Comparison of ENCODE assay signal across 10 cellular contexts in genomic region chr1:215710340-215710971, GRCh38.
DNase-seq lines count a peak whose midpoint lies in the region; ATAC-seq and TF ChIP-seq lines count a peak whose summit lies in the region.
"Had no signal": no experiment of that assay in that cellular context is flagged by ENCODE, and none has a peak within 500 bp of the region (broad histone marks: within the 10 kb centered on the region; RNA-seq: fewer than 3 reads in every experiment).

No MANE protein-coding gene starts in this region.

- H3K27ac Mint-ChIP-seq in activated CD4-positive, alpha-beta T cell treated with anti-CD3 and anti-CD28 coated beads for 36 hours, result no peak overlapping the region
- H3K27ac Mint-ChIP-seq: dendritic cell treated with granulocyte-macrophage colony-stimulating factor and Interleukin-4, amounts not matched to agents 40 ng/mL and 50 ng/mL, for 4 days; stimulated activated naive CD8-positive, alpha-beta T cell treated with anti-CD3 and anti-CD28 coated beads, Interleukin-15, amount 100 ng/mL, for 72 hours had no signal

- TF ChIP-seq CTCF in dorsolateral prefrontal cortex (IDR thresholded peaks at IDR 0.05 in 54 of 56, conservative IDR thresholded peaks at IDR 0.05 in 2 of 56; ENCODE audit: low read depth in 1 of 56, partially characterized antibody in 56 of 56) (peak in 51 of 56 donors; percentile 15 to 59 (median 40)), psoas muscle (IDR thresholded peaks at IDR 0.05) (peak; percentile 14)

- CTCF ChIA-PET in activated CD4-positive, alpha-beta T cell treated with anti-CD3 and anti-CD28 coated beads for 36 hours (lab: Charles Lee), result interaction anchor here (0.7 kb wide), 1 partner anchor 66 kb away, joined by 3 read pairs; no protein-coding TSS in a partner anchor

- intact Hi-C loops in activated CD4-positive, alpha-beta T cell treated with anti-CD3 and anti-CD28 coated beads for 36 hours (cut with DNase I, micrococcal nuclease), result loop anchor here in 1 of 2 experiments (1.0 kb wide), 1 partner anchor 511 kb away; no protein-coding TSS in a partner anchor
- intact Hi-C loops in dorsolateral prefrontal cortex (cut with DNase I), result no loop called here
- intact Hi-C loops in psoas muscle (cut with DNase I), result no loop called here
- intact Hi-C loops in aorta (cut with DNase I), result no loop called here

- no peaks in the 10 kb centered on the region for H3K9me3 Mint-ChIP-seq in activated CD4-positive, alpha-beta T cell treated with anti-CD3 and anti-CD28 coated beads for 36 hours (ENCODE audit: low read depth)
- H3K9me3 Mint-ChIP-seq: dendritic cell treated with granulocyte-macrophage colony-stimulating factor and Interleukin-4, amounts not matched to agents 40 ng/mL and 50 ng/mL, for 4 days; stimulated activated naive CD8-positive, alpha-beta T cell treated with anti-CD3 and anti-CD28 coated beads, Interleukin-15, amount 100 ng/mL, for 72 hours had no signal

- POLR2A ChIA-PET in activated CD4-positive, alpha-beta T cell treated with anti-CD3 and anti-CD28 coated beads for 36 hours (lab: Charles Lee), result no interaction called here

- peak; percentile 49 for ATAC-seq in activated CD4-positive, alpha-beta T cell treated with anti-CD3 and anti-CD28 coated beads for 36 hours
- peak; percentile 89 for ATAC-seq in GM21619 (IDR thresholded peaks at IDR 0.05; ENCODE audit: unreplicated experiment)
- no peak for ATAC-seq in psoas muscle
- ATAC-seq in aorta (ENCODE audit: low FRiP score), result no peak
- ATAC-seq: stimulated activated naive CD8-positive, alpha-beta T cell treated with anti-CD3 and anti-CD28 coated beads, Interleukin-15, amount 100 ng/mL, for 72 hours had no signal

- no peak overlapping the region for H3K4me3 Mint-ChIP-seq in activated CD4-positive, alpha-beta T cell treated with anti-CD3 and anti-CD28 coated beads for 36 hours
- H3K4me3 Mint-ChIP-seq: dendritic cell treated with granulocyte-macrophage colony-stimulating factor and Interleukin-4, amounts not matched to agents 40 ng/mL and 50 ng/mL, for 4 days; stimulated activated naive CD8-positive, alpha-beta T cell treated with anti-CD3 and anti-CD28 coated beads, Interleukin-15, amount 100 ng/mL, for 72 hours had no signal

- 36 to 39% (median 38%) methylated on average over 7 of the region's 7 CpGs for WGBS in psoas muscle, 3 donors
- 17 to 25% methylated on average over 7 of the region's 7 CpGs for WGBS in aorta, 2 donors

- H3K4me3 ChIP-seq in dorsolateral prefrontal cortex (no peak overlapping the region), psoas muscle (no peak overlapping the region), aorta (ENCODE audit: low read length in 2 of 2) (no peak overlapping the region)

- H3K4me1 ChIP-seq in psoas muscle (no peaks in the 10 kb centered on the region), aorta (ENCODE audit: control insufficient read depth in 1 of 2, insufficient read depth in 2 of 2, low read length in 2 of 2) (no peaks in the 10 kb centered on the region)

- H3K27me3 ChIP-seq in dorsolateral prefrontal cortex (peaks cover 0 to 11% (median 0%) of the 10 kb centered on the region in 45 donors), psoas muscle (ENCODE audit: insufficient read depth in 3 of 3, low read length in 2 of 3) (no peaks in the 10 kb centered on the region), aorta (ENCODE audit: control insufficient read depth in 1 of 2, insufficient read depth in 2 of 2, low read length in 1 of 2) (no peaks in the 10 kb centered on the region)

- H3K36me3 ChIP-seq in psoas muscle (ENCODE audit: insufficient read depth in 1 of 2, low read depth in 1 of 2) (no peaks in the 10 kb centered on the region), aorta (ENCODE audit: control insufficient read depth in 1 of 2, insufficient read depth in 2 of 2, low read length in 1 of 2) (no peaks in the 10 kb centered on the region)

- H3K4me1 Mint-ChIP-seq in activated CD4-positive, alpha-beta T cell treated with anti-CD3 and anti-CD28 coated beads for 36 hours, result no peaks in the 10 kb centered on the region
- H3K4me1 Mint-ChIP-seq: stimulated activated naive CD8-positive, alpha-beta T cell treated with anti-CD3 and anti-CD28 coated beads, Interleukin-15, amount 100 ng/mL, for 72 hours had no signal

- peak; percentile 40 for DNase-seq in activated CD4-positive, alpha-beta T cell treated with anti-CD3 and anti-CD28 coated beads for 36 hours
- DNase-seq in activated CD4-positive, alpha-beta T cell treated with anti-CD3 and anti-CD28 coated beads, Interleukin-2, amount 50 U/mL, for 48 hours, result no peak
- peak in 40 of 76 experiments; percentile 1 to 63 (median 30) for DNase-seq in HUDEP-2 (lab: John Stamatoyannopoulos, UW; ENCODE audit: unreplicated experiment in 76 of 76)
- peak; percentile 17 to 51 for DNase-seq in NOMO-1 (lab: John Stamatoyannopoulos, UW; ENCODE audit: unreplicated experiment in 2 of 2)
- DNase-seq in dorsolateral prefrontal cortex, result no peak
- DNase-seq in psoas muscle, result no peak
- no peak for DNase-seq in aorta

- H3K27ac ChIP-seq in dorsolateral prefrontal cortex (no peak overlapping the region), psoas muscle (no peak overlapping the region), aorta (ENCODE audit: low read depth in 1 of 2, low read length in 2 of 2) (no peak overlapping the region)

- peaks cover 3% of the 10 kb centered on the region for H3K27me3 Mint-ChIP-seq in activated CD4-positive, alpha-beta T cell treated with anti-CD3 and anti-CD28 coated beads for 36 hours
- H3K27me3 Mint-ChIP-seq: dendritic cell treated with granulocyte-macrophage colony-stimulating factor and Interleukin-4, amounts not matched to agents 40 ng/mL and 50 ng/mL, for 4 days; stimulated activated naive CD8-positive, alpha-beta T cell treated with anti-CD3 and anti-CD28 coated beads, Interleukin-15, amount 100 ng/mL, for 72 hours had no signal

- H3K9me3 ChIP-seq in psoas muscle (no peaks in the 10 kb centered on the region), aorta (ENCODE audit: control insufficient read depth, low read length) (no peaks in the 10 kb centered on the region)

- H3K36me3 Mint-ChIP-seq in activated CD4-positive, alpha-beta T cell treated with anti-CD3 and anti-CD28 coated beads for 36 hours (ENCODE audit: low read depth), result no peaks in the 10 kb centered on the region

Comparison
In these comparisons a context has a peak if more than half of its experiments do, and no peak if none do; other contexts are left out.
1. DNase-seq: peak in activated CD4-positive, alpha-beta T cell treated with anti-CD3 and anti-CD28 coated beads for 36 hours (single experiment), HUDEP-2 (40 of 76) and NOMO-1 (2 of 2); none in activated CD4-positive, alpha-beta T cell treated with anti-CD3 and anti-CD28 coated beads, Interleukin-2, amount 50 U/mL, for 48 hours (0 of 2), dorsolateral prefrontal cortex (0 of 10), psoas muscle (0 of 2) and aorta (0 of 2).
2. ATAC-seq: peak in activated CD4-positive, alpha-beta T cell treated with anti-CD3 and anti-CD28 coated beads for 36 hours (single experiment) and GM21619 (single experiment); none in psoas muscle (0 of 4) and aorta (single experiment).